ENCODE assay signal across 26 cellular contexts in the genomic region with DNA sequence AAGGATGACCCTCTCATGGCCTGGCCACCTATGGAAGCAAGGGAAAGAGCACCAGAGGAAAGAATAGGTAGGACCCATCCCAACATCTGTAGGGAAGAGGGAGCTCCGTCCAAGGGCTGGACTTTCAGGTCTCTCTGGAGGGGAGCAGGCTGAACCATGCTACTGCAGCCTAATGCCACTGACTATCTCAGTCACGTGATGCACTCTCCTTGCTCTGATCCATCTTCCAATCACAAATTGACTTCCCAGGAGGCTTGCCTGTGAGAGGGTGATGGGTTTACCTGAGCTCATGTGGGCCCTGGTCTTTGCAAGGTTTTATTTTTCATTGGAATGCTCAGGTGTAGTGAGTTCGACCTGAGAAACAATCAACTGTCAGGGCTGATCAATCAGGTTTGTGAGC.
DNase-seq lines count a peak whose midpoint lies in the region; ATAC-seq, FAIRE-seq and TF ChIP-seq lines count a peak whose summit lies in the region.
"Had no signal": no experiment of that assay in that cellular context is flagged by ENCODE, and none has a peak within 500 bp of the region (broad histone marks: within the 10 kb centered on the region; RNA-seq: fewer than 3 reads in every experiment).

No MANE protein-coding gene starts in this region.

- TF ChIP-seq POLR2A in HepG2 (IDR thresholded peaks at IDR 0.05; ENCODE audit: insufficient read depth in 1 of 2, low read depth in 2 of 2, low read length in 2 of 2) (no peak), right lobe of liver (IDR thresholded peaks at IDR 0.05) (no peak), K562 (conservative IDR thresholded peaks at IDR 0.05) (no peak)

- H3K4me1 ChIP-seq in HepG2 (ENCODE audit: insufficient read depth, low read length) = no peaks in the 10 kb centered on the region
- no peaks in the 10 kb centered on the region for H3K4me1 ChIP-seq in right lobe of liver
- no peaks in the 10 kb centered on the region for H3K4me1 ChIP-seq in K562 (replicated peaks in 1 of 2; ENCODE audit: control insufficient read depth in 2 of 2, insufficient read depth in 2 of 2, low read length in 2 of 2)
- H3K4me1 ChIP-seq: BE2C; BLaER1 treated with 17β-estradiol and CSF1 and Interleukin-3, amounts not matched to agents 10 nM and 100 nM; HAP-1 had no signal

- H3K9me3 ChIP-seq in HepG2 (ENCODE audit: low read length) (no peaks in the 10 kb centered on the region), right lobe of liver (no peaks in the 10 kb centered on the region), K562 (replicated peaks; ENCODE audit: control insufficient read depth, insufficient read depth, low read depth, low read length) (no peaks in the 10 kb centered on the region)
- H3K9me3 ChIP-seq: BE2C, HAP-1 had no signal

- no peak overlapping the region for H3K4me3 ChIP-seq in HepG2 (replicated peaks in 1 of 3; ENCODE audit: insufficient read depth in 1 of 3, low read depth in 2 of 3, low read length in 3 of 3)
- H3K4me3 ChIP-seq in right lobe of liver = no peak overlapping the region
- H3K4me3 ChIP-seq in K562 = no peak overlapping the region
- H3K4me3 ChIP-seq: BLaER1 treated with 17β-estradiol and CSF1 and Interleukin-3, amounts not matched to agents 10 nM and 100 nM; GM23338; HAP-1 had no signal

- H3K9ac ChIP-seq in HepG2 (ENCODE audit: insufficient read depth, low read depth, low read length) = no peak overlapping the region
- H3K9ac ChIP-seq in K562 (ENCODE audit: insufficient read depth in 1 of 2, low read depth in 2 of 2, low read length in 2 of 2) = no peak overlapping the region
- H3K9ac ChIP-seq: BLaER1 treated with 17β-estradiol and CSF1 and Interleukin-3, amounts not matched to agents 10 nM and 100 nM had no signal

- intact Hi-C loops in HepG2 (cut with micrococcal nuclease; ENCODE audit: unreplicated experiment) = no loop called here
- intact Hi-C loops in right lobe of liver (cut with DNase I) = no loop called here
- intact Hi-C loops in K562 (cut with micrococcal nuclease) = no loop called here

- TF ChIP-seq EP300 in HepG2 (IDR thresholded peaks at IDR 0.05; ENCODE audit: low read depth in 2 of 2, low read length in 2 of 2) = no peak
- no peak for TF ChIP-seq EP300 in HepG2 (CRISPR knock-in tag; IDR thresholded peaks at IDR 0.05; ENCODE audit: borderline replicate concordance)
- no peak for TF ChIP-seq EP300 in K562 (IDR thresholded peaks at IDR 0.05; ENCODE audit: low read length)

- H3K36me3 Mint-ChIP-seq in stimulated activated effector memory CD8-positive, alpha-beta T cell treated with anti-CD3 and anti-CD28 coated beads, Interleukin-12 subunit alpha, Interleukin-12 subunit beta, amount 100 ng/mL, for 72 hours = no peaks in the 10 kb centered on the region
- H3K36me3 Mint-ChIP-seq: CD14-positive monocyte; CD8-positive, alpha-beta memory T cell had no signal

- no peak overlapping the region for H2AFZ ChIP-seq in HepG2 (ENCODE audit: low read length)
- no peak overlapping the region for H2AFZ ChIP-seq in K562 (ENCODE audit: low read depth, low read length)
- H2AFZ ChIP-seq: GM23338 had no signal

- H3K27me3 ChIP-seq in HepG2 (ENCODE audit: control insufficient read depth in 1 of 2, insufficient read depth in 2 of 2, low read length in 2 of 2) (peaks cover 0 to 1% of the 10 kb centered on the region in 2 experiments; a peak in 1 of 5 replicates), right lobe of liver (no peaks in the 10 kb centered on the region), K562 (ENCODE audit: control insufficient read depth in 2 of 2, insufficient read depth in 2 of 2, low read length in 2 of 2) (no peaks in the 10 kb centered on the region)
- H3K27me3 ChIP-seq: BE2C; BLaER1 treated with 17β-estradiol and CSF1 and Interleukin-3, amounts not matched to agents 10 nM and 100 nM had no signal

- DNase-seq in HepG2 (ENCODE audit: low spot score) (no peak), right lobe of liver (no peak), K562 (ENCODE audit: extremely low read depth in 1 of 4, low spot score in 3 of 4) (no peak)
- no peak for DNase-seq in stimulated activated effector memory CD8-positive, alpha-beta T cell treated with anti-CD3 and anti-CD28 coated beads, Interleukin-12 subunit alpha, Interleukin-12 subunit beta, amount 100 ng/mL, for 72 hours (ENCODE audit: low spot score in 2 of 2)
- DNase-seq: ACHN; AML-193; BE2C; Calu3; CD4-positive, alpha-beta T cell; CD8-positive, alpha-beta memory T cell; COR-L47; DMS53; DMS79 treated with DMSO at 0.1 percent for 48 hours; GF-D8; HFFc6 had no signal

- in situ Hi-C loops in HepG2 (cut with HindIII; ENCODE audit: extremely low pct_ligation_motif_present, low pct_unique_long_range_greater_than_20kb) (no loop called here), K562 (cut with MboI) (no loop called here)

- H3K36me3 ChIP-seq in HepG2 (replicated peaks in 1 of 2; ENCODE audit: control insufficient read depth in 1 of 2, insufficient read depth in 2 of 2, low read length in 2 of 2) = no peaks in the 10 kb centered on the region
- H3K36me3 ChIP-seq in right lobe of liver = no peaks in the 10 kb centered on the region
- no peaks in the 10 kb centered on the region for H3K36me3 ChIP-seq in K562 (ENCODE audit: control insufficient read depth, insufficient read depth, low read length)
- H3K36me3 ChIP-seq: BE2C; BLaER1 treated with 17β-estradiol and CSF1 and Interleukin-3, amounts not matched to agents 10 nM and 100 nM; HAP-1 had no signal

- no peak overlapping the region for H3K4me3 Mint-ChIP-seq in stimulated activated effector memory CD8-positive, alpha-beta T cell treated with anti-CD3 and anti-CD28 coated beads, Interleukin-12 subunit alpha, Interleukin-12 subunit beta, amount 100 ng/mL, for 72 hours
- H3K4me3 Mint-ChIP-seq: CD14-positive monocyte; CD4-positive, alpha-beta T cell; CD8-positive, alpha-beta memory T cell; GM23338; HFFc6 had no signal

- TF ChIP-seq RAD21 in HepG2 (CRISPR knock-in tag; IDR thresholded peaks at IDR 0.05) = no peak
- TF ChIP-seq RAD21 in K562 (CRISPR knock-in tag; conservative IDR thresholded peaks at IDR 0.05 in 1 of 2, IDR thresholded peaks at IDR 0.05 in 1 of 2) = no peak

- TF ChIP-seq CTCF in HepG2 (CRISPR knock-in tag; IDR thresholded peaks at IDR 0.05) (no peak), right lobe of liver (IDR thresholded peaks at IDR 0.05) (no peak), K562 (IDR thresholded peaks at IDR 0.05 in 2 of 3, conservative IDR thresholded peaks at IDR 0.05 in 1 of 3; ENCODE audit: insufficient read depth in 2 of 3, low read depth in 1 of 3, low read length in 3 of 3) (no peak)

- no peaks in the 10 kb centered on the region for H3K4me1 Mint-ChIP-seq in stimulated activated effector memory CD8-positive, alpha-beta T cell treated with anti-CD3 and anti-CD28 coated beads, Interleukin-12 subunit alpha, Interleukin-12 subunit beta, amount 100 ng/mL, for 72 hours
- H3K4me1 Mint-ChIP-seq: CD14-positive monocyte; CD8-positive, alpha-beta memory T cell had no signal

- H3K4me2 ChIP-seq in HepG2 (ENCODE audit: low read depth, low read length) (no peak overlapping the region), K562 (ENCODE audit: insufficient read depth, low read length) (no peak overlapping the region)
- H3K4me2 ChIP-seq: BLaER1 treated with 17β-estradiol and CSF1 and Interleukin-3, amounts not matched to agents 10 nM and 100 nM; GM23338 had no signal

- no peak for ATAC-seq in HepG2
- ATAC-seq in right lobe of liver = no peak
- ATAC-seq in K562 = no peak
- peak; percentile 24 for ATAC-seq in stimulated activated effector memory CD8-positive, alpha-beta T cell treated with anti-CD3 and anti-CD28 coated beads, Interleukin-12 subunit alpha, Interleukin-12 subunit beta, amount 100 ng/mL, for 72 hours
- no peak for ATAC-seq in esophagus mucosa
- no peak for ATAC-seq in HG03139 (IDR thresholded peaks at IDR 0.05; ENCODE audit: unreplicated experiment)
- ATAC-seq: GM23338 had no signal

- peaks cover 3% of the 10 kb centered on the region for H3K9me3 Mint-ChIP-seq in stimulated activated effector memory CD8-positive, alpha-beta T cell treated with anti-CD3 and anti-CD28 coated beads, Interleukin-12 subunit alpha, Interleukin-12 subunit beta, amount 100 ng/mL, for 72 hours

- CTCF ChIA-PET in HepG2 (lab: Yijun Ruan, JAX; ENCODE audit: low intra/inter-chr PET ratio, low total read pairs) = no interaction called here
- CTCF ChIA-PET in K562 (lab: Yijun Ruan, JAX; ENCODE audit: low intra/inter-chr PET ratio) = no interaction called here

- H3K9me1 ChIP-seq in K562 (ENCODE audit: control insufficient read depth, insufficient read depth, low read length) = no peaks in the 10 kb centered on the region

- H3K79me2 ChIP-seq in HepG2 (ENCODE audit: insufficient read depth, low read length) (no peaks in the 10 kb centered on the region), K562 (ENCODE audit: control insufficient read depth, insufficient read depth, low read length) (no peaks in the 10 kb centered on the region)

- H3K27ac Mint-ChIP-seq in stimulated activated effector memory CD8-positive, alpha-beta T cell treated with anti-CD3 and anti-CD28 coated beads, Interleukin-12 subunit alpha, Interleukin-12 subunit beta, amount 100 ng/mL, for 72 hours = no peak overlapping the region
- H3K27ac Mint-ChIP-seq: CD14-positive monocyte; CD4-positive, alpha-beta T cell; CD8-positive, alpha-beta memory T cell; GM23338; HFFc6 had no signal

- 4% methylated on average over 3 of the region's 3 CpGs for WGBS in HepG2 (ENCODE audit: low lambda C conversion rate)
- no CpG with 5 or more reads among the region's 3 CpGs for WGBS in right lobe of liver (ENCODE audit: insufficient coverage, low coverage, low lambda C conversion rate, missing lambda C conversion rate)
- 0% methylated on average over 3 of the region's 3 CpGs for WGBS in K562 (ENCODE audit: insufficient coverage, low coverage, missing lambda C conversion rate)

- POLR2A ChIA-PET in HepG2 (lab: Yijun Ruan, JAX) (no interaction called here), K562 (lab: Yijun Ruan, JAX) (no interaction called here)

- H4K20me1 ChIP-seq in HepG2 (ENCODE audit: insufficient read depth, low read length) = no peaks in the 10 kb centered on the region
- H4K20me1 ChIP-seq in K562 (replicated peaks; ENCODE audit: control insufficient read depth, insufficient read depth, low read length) = no peaks in the 10 kb centered on the region
- H4K20me1 ChIP-seq: BLaER1 treated with 17β-estradiol and CSF1 and Interleukin-3, amounts not matched to agents 10 nM and 100 nM had no signal

- H3K27ac ChIP-seq in HepG2 (ENCODE audit: extremely low read length, insufficient read depth, low read length) (no peak overlapping the region), right lobe of liver (no peak overlapping the region), K562 (ENCODE audit: extremely low read depth, low read depth, low read length) (no peak overlapping the region)
- H3K27ac ChIP-seq: 22Rv1; BLaER1 treated with 17β-estradiol and CSF1 and Interleukin-3, amounts not matched to agents 10 nM and 100 nM had no signal

- BruUV-seq in HepG2 (replicated peaks; lab: Mats Ljungman, UMichigan) = no TSS peak
- no TSS peak for BruUV-seq in K562 (replicated peaks; lab: Mats Ljungman, UMichigan)

- no peak for FAIRE-seq in HepG2 (lab: Jason Lieb, UNC)
- no peak for FAIRE-seq in K562 (lab: Jason Lieb, UNC)
- FAIRE-seq: A204.1, GM12891, GM18507, H54 had no signal
